Comparison of ENCODE assay signal across 11 cellular contexts in genomic region chr11:952406-953385, GRCh38. TPM values are rescaled to one million over a fixed set of nuclear protein-coding genes. Genes with fewer than 3 reads are reported as not detected.
DNase-seq lines count a peak whose midpoint lies in the region; TF ChIP-seq lines count a peak whose summit lies in the region.
"Had no signal": no experiment of that assay in that cellular context is flagged by ENCODE, and none has a peak within 500 bp of the region (broad histone marks: within the 10 kb centered on the region; RNA-seq: fewer than 3 reads in every experiment).

No MANE protein-coding gene starts in this region.

- no peak for DNase-seq in activated naive CD4-positive, alpha-beta T cell treated with anti-CD3 and anti-CD28 coated beads, Interleukin-2, amount 10 ng/mL, durations not matched to agents 7 days and 5 days
- DNase-seq in colonic mucosa (peak; percentile 86), tibial nerve (ENCODE audit: low spot score in 2 of 2) (no peak), NCI-H748 (lab: John Stamatoyannopoulos, UW; ENCODE audit: unreplicated experiment) (no peak)
- DNase-seq in effector CD4-positive, alpha-beta T cell, result no peak
- DNase-seq in stimulated activated CD4-positive, alpha-beta T cell treated with anti-CD3 and anti-CD28 coated beads, Interleukin-4, amount 100 ng/mL, for 24 hours, result no peak
- DNase-seq: activated CD4-positive, alpha-beta T cell treated with anti-CD3 and anti-CD28 coated beads for 36 hours; heart right ventricle; stimulated activated CD8-positive, alpha-beta memory T cell treated with anti-CD3 and anti-CD28 coated beads, Interleukin-4, amount 100 ng/mL, for 48 hours had no signal

- 30% methylated on average over 18 of the region's 18 CpGs for WGBS in liver
- WGBS in tibial nerve, 2 donors, result 50 to 53% methylated on average over 15 to 18 of the region's 18 CpGs

- H3K36me3 ChIP-seq in colonic mucosa (no peaks in the 10 kb centered on the region), liver (ENCODE audit: control insufficient read depth in 4 of 4, insufficient read depth in 3 of 4, low read depth in 1 of 4, low read length in 3 of 4) (peaks cover 0 to 4% (median 0%) of the 10 kb centered on the region in 4 donors), tibial nerve (peaks cover 0 to 31% (median 0%) of the 10 kb centered on the region in 3 donors)

- H3K9ac ChIP-seq in colonic mucosa (ENCODE audit: low read depth in 2 of 2, low read length in 2 of 2) (peak overlapping the region; percentile 43 to 67), liver (ENCODE audit: low read depth in 1 of 2, low read length in 2 of 2) (peak overlapping the region in 1 of 2 donors; percentile 68)

- H3K4me3 Mint-ChIP-seq in activated naive CD4-positive, alpha-beta T cell treated with anti-CD3 and anti-CD28 coated beads, Interleukin-2, amount 50 U/mL, for 24 hours, result no peak overlapping the region
- H3K4me3 Mint-ChIP-seq in activated naive CD4-positive, alpha-beta T cell treated with anti-CD3 and anti-CD28 coated beads, Interleukin-2, amount 10 ng/mL, durations not matched to agents 7 days and 5 days, result no peak overlapping the region
- H3K4me3 Mint-ChIP-seq: activated CD4-positive, alpha-beta T cell treated with anti-CD3 and anti-CD28 coated beads for 36 hours had no signal

- TF ChIP-seq RAD21 in liver (IDR thresholded peaks at IDR 0.05), result peak; percentile 59 to 61

- intact Hi-C loops in colonic mucosa (cut with DNase I), result no loop called here

- TF ChIP-seq POLR2A in tibial nerve (IDR thresholded peaks at IDR 0.05), result no peak

- H3K27me3 Mint-ChIP-seq in activated naive CD4-positive, alpha-beta T cell treated with anti-CD3 and anti-CD28 coated beads, Interleukin-2, amount 50 U/mL, for 24 hours, result no peaks in the 10 kb centered on the region
- no peaks in the 10 kb centered on the region for H3K27me3 Mint-ChIP-seq in activated naive CD4-positive, alpha-beta T cell treated with anti-CD3 and anti-CD28 coated beads, Interleukin-2, amount 10 ng/mL, durations not matched to agents 7 days and 5 days
- H3K27me3 Mint-ChIP-seq: activated CD4-positive, alpha-beta T cell treated with anti-CD3 and anti-CD28 coated beads for 36 hours had no signal

- peak overlapping the region; percentile 70 for H3K27ac ChIP-seq in colonic mucosa
- H3K27ac ChIP-seq in liver (ENCODE audit: low read depth in 1 of 2, low read length in 2 of 2), result peak overlapping the region; percentile 88 to 89
- H3K27ac ChIP-seq in tibial nerve, result peak overlapping the region in 3 of 4 donors; percentile 2 to 67 (median 6)
- H3K27ac ChIP-seq: heart right ventricle had no signal

- TF ChIP-seq EP300 in tibial nerve (IDR thresholded peaks at IDR 0.05), result no peak

- H3K4me3 ChIP-seq in colonic mucosa (no peak overlapping the region), liver (ENCODE audit: low read depth in 1 of 3, low read length in 3 of 3) (peak overlapping the region; percentile 2 to 16 (median 5)), tibial nerve (no peak overlapping the region)
- H3K4me3 ChIP-seq: heart right ventricle had no signal

- TF ChIP-seq CTCF in colonic mucosa (IDR thresholded peaks at IDR 0.05) (no peak), liver (IDR thresholded peaks at IDR 0.05; ENCODE audit: low read depth, low read length, missing input control) (no peak), tibial nerve (IDR thresholded peaks at IDR 0.05) (no peak)

- CTCF ChIA-PET in activated naive CD4-positive, alpha-beta T cell treated with anti-CD3 and anti-CD28 coated beads, Interleukin-2, amount 10 ng/mL, durations not matched to agents 7 days and 5 days (lab: Charles Lee), result no interaction called here

- no peaks in the 10 kb centered on the region for H3K27me3 ChIP-seq in colonic mucosa
- H3K27me3 ChIP-seq in liver (ENCODE audit: control insufficient read depth in 4 of 4, insufficient read depth in 4 of 4, low read length in 3 of 4), result no peaks in the 10 kb centered on the region
- no peaks in the 10 kb centered on the region for H3K27me3 ChIP-seq in tibial nerve
- H3K27me3 ChIP-seq: heart right ventricle had no signal

- peak overlapping the region; percentile 33 for H3K27ac Mint-ChIP-seq in activated naive CD4-positive, alpha-beta T cell treated with anti-CD3 and anti-CD28 coated beads, Interleukin-2, amount 50 U/mL, for 24 hours
- no peak overlapping the region for H3K27ac Mint-ChIP-seq in activated naive CD4-positive, alpha-beta T cell treated with anti-CD3 and anti-CD28 coated beads, Interleukin-2, amount 10 ng/mL, durations not matched to agents 7 days and 5 days
- H3K27ac Mint-ChIP-seq: activated CD4-positive, alpha-beta T cell treated with anti-CD3 and anti-CD28 coated beads for 36 hours had no signal

- peaks cover 37% of the 10 kb centered on the region for H3K4me1 Mint-ChIP-seq in activated naive CD4-positive, alpha-beta T cell treated with anti-CD3 and anti-CD28 coated beads, Interleukin-2, amount 50 U/mL, for 24 hours
- peaks cover 6% of the 10 kb centered on the region for H3K4me1 Mint-ChIP-seq in activated naive CD4-positive, alpha-beta T cell treated with anti-CD3 and anti-CD28 coated beads, Interleukin-2, amount 10 ng/mL, durations not matched to agents 7 days and 5 days

- peaks cover 14% of the 10 kb centered on the region for H3K36me3 Mint-ChIP-seq in activated naive CD4-positive, alpha-beta T cell treated with anti-CD3 and anti-CD28 coated beads, Interleukin-2, amount 50 U/mL, for 24 hours
- H3K36me3 Mint-ChIP-seq in activated naive CD4-positive, alpha-beta T cell treated with anti-CD3 and anti-CD28 coated beads, Interleukin-2, amount 10 ng/mL, durations not matched to agents 7 days and 5 days, result peaks cover 25% of the 10 kb centered on the region

- H3K4me1 ChIP-seq in colonic mucosa (peaks cover 27% of the 10 kb centered on the region), liver (ENCODE audit: control insufficient read depth in 4 of 4, insufficient read depth in 4 of 4, low read length in 3 of 4) (peaks cover 8 to 47% (median 44%) of the 10 kb centered on the region in 4 donors), tibial nerve (peaks cover 0 to 44% (median 13%) of the 10 kb centered on the region in 4 donors)

- no peaks in the 10 kb centered on the region for H3K9me3 ChIP-seq in colonic mucosa
- H3K9me3 ChIP-seq in liver (ENCODE audit: control insufficient read depth in 4 of 4, low read length in 3 of 4), result no peaks in the 10 kb centered on the region
- peaks cover 0 to 15% (median 5%) of the 10 kb centered on the region in 4 donors for H3K9me3 ChIP-seq in tibial nerve

- no peaks in the 10 kb centered on the region for H3K9me3 Mint-ChIP-seq in activated naive CD4-positive, alpha-beta T cell treated with anti-CD3 and anti-CD28 coated beads, Interleukin-2, amount 50 U/mL, for 24 hours
- peaks cover 12% of the 10 kb centered on the region for H3K9me3 Mint-ChIP-seq in activated naive CD4-positive, alpha-beta T cell treated with anti-CD3 and anti-CD28 coated beads, Interleukin-2, amount 10 ng/mL, durations not matched to agents 7 days and 5 days

TF ChIP-seq in liver, 16 proteins besides CTCF, POLR2A, EP300 and RAD21 (continues in another document):
- TF ChIP-seq, protein P1, sequence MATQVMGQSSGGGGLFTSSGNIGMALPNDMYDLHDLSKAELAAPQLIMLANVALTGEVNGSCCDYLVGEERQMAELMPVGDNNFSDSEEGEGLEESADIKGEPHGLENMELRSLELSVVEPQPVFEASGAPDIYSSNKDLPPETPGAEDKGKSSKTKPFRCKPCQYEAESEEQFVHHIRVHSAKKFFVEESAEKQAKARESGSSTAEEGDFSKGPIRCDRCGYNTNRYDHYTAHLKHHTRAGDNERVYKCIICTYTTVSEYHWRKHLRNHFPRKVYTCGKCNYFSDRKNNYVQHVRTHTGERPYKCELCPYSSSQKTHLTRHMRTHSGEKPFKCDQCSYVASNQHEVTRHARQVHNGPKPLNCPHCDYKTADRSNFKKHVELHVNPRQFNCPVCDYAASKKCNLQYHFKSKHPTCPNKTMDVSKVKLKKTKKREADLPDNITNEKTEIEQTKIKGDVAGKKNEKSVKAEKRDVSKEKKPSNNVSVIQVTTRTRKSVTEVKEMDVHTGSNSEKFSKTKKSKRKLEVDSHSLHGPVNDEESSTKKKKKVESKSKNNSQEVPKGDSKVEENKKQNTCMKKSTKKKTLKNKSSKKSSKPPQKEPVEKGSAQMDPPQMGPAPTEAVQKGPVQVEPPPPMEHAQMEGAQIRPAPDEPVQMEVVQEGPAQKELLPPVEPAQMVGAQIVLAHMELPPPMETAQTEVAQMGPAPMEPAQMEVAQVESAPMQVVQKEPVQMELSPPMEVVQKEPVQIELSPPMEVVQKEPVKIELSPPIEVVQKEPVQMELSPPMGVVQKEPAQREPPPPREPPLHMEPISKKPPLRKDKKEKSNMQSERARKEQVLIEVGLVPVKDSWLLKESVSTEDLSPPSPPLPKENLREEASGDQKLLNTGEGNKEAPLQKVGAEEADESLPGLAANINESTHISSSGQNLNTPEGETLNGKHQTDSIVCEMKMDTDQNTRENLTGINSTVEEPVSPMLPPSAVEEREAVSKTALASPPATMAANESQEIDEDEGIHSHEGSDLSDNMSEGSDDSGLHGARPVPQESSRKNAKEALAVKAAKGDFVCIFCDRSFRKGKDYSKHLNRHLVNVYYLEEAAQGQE (IDR thresholded peaks at IDR 0.05), result peak; percentile 92
- TF ChIP-seq GABPA (IDR thresholded peaks at IDR 0.05 in 1 of 2, conservative IDR thresholded peaks at IDR 0.05 in 1 of 2), result peak in 1 of 2 donors; percentile 70
- peak; percentile 92 to 96 for TF ChIP-seq RXRA (IDR thresholded peaks at IDR 0.05)
- TF ChIP-seq EGR1 (IDR thresholded peaks at IDR 0.05; ENCODE audit: low read depth in 2 of 2), result peak in 1 of 2 donors; percentile 59
- TF ChIP-seq, protein P2, sequence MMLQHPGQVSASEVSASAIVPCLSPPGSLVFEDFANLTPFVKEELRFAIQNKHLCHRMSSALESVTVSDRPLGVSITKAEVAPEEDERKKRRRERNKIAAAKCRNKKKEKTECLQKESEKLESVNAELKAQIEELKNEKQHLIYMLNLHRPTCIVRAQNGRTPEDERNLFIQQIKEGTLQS (IDR thresholded peaks at IDR 0.05), result peak; percentile 79

RNA-seq across cellular contexts. Expression of gene AP2A2, which starts 27.0 kb away (rescaled TPM):
- total RNA-seq in colonic mucosa (10 to 100 TPM; 69.4 to 72.5 TPM), liver (10 to 100 TPM; 20.5 to 39.7 TPM), tibial nerve (100 to 1,000 TPM in 1 of 4 donors, 10 to 100 TPM in 3; 70.8 to 136 (median 90.3) TPM)
- polyA plus RNA-seq in liver, result 10 to 100 TPM; 22.0 to 25.5 TPM

RNA-seq across cellular contexts. Expression of gene CHID1, which starts 42.1 kb away (rescaled TPM):
- total RNA-seq in colonic mucosa (100 to 1,000 TPM in 1 of 2 donors, 10 to 100 TPM in 1; 46.4 to 113 TPM), liver (10 to 100 TPM; 39.5 to 67.1 TPM), tibial nerve (10 to 100 TPM; 47.9 to 83.4 (median 65.8) TPM)
- 10 to 100 TPM; 51.1 to 68.8 TPM for polyA plus RNA-seq in liver

Comparison
In these comparisons a context has a peak if more than half of its experiments do, and no peak if none do; other contexts are left out.
1. H3K27ac ChIP-seq: peak in every context shown above with its lines; median percentile 88 in liver; 70 in colonic mucosa; 6 in tibial nerve.
2. H3K4me3 ChIP-seq: peak in liver (3 of 3); none in colonic mucosa (single experiment) and tibial nerve (0 of 4).